Comparison of ENCODE assay signal across 8 cellular contexts in the genomic region with DNA sequence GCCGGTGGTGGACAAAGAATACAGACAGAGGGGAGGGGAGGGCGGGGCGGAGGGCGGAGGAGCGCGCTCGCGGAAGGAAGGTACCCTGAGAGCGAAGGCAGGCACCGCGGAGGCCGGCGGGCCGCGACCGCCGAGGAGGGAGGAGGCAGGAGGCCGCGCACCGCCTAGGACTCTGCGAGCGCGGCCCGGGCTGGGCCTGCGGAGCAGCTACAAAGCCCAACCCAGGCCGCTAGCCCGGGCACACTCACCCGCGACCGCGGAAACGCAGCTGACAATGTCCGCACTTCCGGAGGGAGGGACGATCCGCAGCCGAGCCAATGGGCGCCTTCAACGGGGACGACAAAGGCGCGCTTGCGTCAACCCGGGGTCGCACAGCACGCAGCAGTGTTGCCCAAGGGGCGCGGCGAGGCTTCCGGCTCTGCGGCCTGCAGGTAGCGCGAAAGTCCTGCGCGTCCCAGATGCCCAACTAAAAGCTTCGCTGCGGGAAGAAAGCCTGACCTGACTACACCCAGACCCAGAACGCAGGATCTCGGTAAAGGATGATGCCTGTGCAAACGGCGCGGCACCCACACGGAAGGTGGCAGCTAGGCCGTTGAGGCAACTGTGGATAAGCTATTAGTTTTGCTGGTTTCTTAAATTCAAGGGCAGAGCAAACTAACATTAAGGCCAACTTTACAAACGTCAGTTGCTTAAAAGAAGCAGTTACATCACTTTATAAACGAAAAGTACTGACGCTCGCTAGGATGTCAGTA. TPM values are rescaled to one million over a fixed set of nuclear protein-coding genes. Genes with fewer than 3 reads are reported as not detected.
A peak's percentile ranks its signal among the peaks of the same experiment; 100 is the strongest.
DNase-seq lines count a peak whose midpoint lies in the region; TF ChIP-seq lines count a peak whose summit lies in the region.

C18orf32 (minus strand) TSS at position 276 of the 752 bp plus-strand sequence. CDS start 3,486 bp downstream, outside the sequence.

- H3K4me1 ChIP-seq in ES-I3 (ENCODE audit: insufficient read depth, low read length) (no peaks in the 10 kb centered on the region; the same call in 1 of the 2 replicates), HAP-1 (peaks cover 38% of the 10 kb centered on the region), MM.1S (ENCODE audit: low read length) (peaks cover 31% of the 10 kb centered on the region), neural progenitor cell (peaks cover 35% of the 10 kb centered on the region)

- H2AFZ ChIP-seq in MM.1S (ENCODE audit: low read length) (peak within 1 kb of the TSS; percentile 52), neural progenitor cell (replicated peaks) (no peak within 1 kb of the TSS)

- TF ChIP-seq CTCF in MM.1S (IDR thresholded peaks at IDR 0.05; ENCODE audit: low read length) (no peak), foreskin fibroblast (IDR thresholded peaks at IDR 0.05; ENCODE audit: low read depth, low read length) (no peak), neural progenitor cell (IDR thresholded peaks at IDR 0.05) (no peak)

- H3K9ac ChIP-seq in ES-I3 (ENCODE audit: low read depth, low read length) = peak within 1 kb of the TSS; percentile 90
- peak within 1 kb of the TSS; percentile 56 for H3K9ac ChIP-seq in MM.1S (ENCODE audit: low read length)
- peak within 1 kb of the TSS; percentile 62 for H3K9ac ChIP-seq in neural progenitor cell

- no peaks in the 10 kb centered on the region for H3K9me3 Mint-ChIP-seq in neural progenitor cell

- H3K36me3 ChIP-seq in ES-I3 (ENCODE audit: insufficient read depth, low read length) (peaks cover 31% of the 10 kb centered on the region), HAP-1 (replicated peaks) (peaks cover 60% of the 10 kb centered on the region), MM.1S (replicated peaks; ENCODE audit: insufficient read depth, low read length) (peaks cover 22% of the 10 kb centered on the region), neural progenitor cell (peaks cover 22% of the 10 kb centered on the region)

- H3K27ac ChIP-seq in MM.1S (ENCODE audit: low read length) (peak within 1 kb of the TSS; percentile 85), neural progenitor cell (peak within 1 kb of the TSS; percentile 77)

- H3K9me2 ChIP-seq in MM.1S (replicated peaks; ENCODE audit: insufficient read depth, low read length) = no peaks in the 10 kb centered on the region

- peaks cover 9% of the 10 kb centered on the region; the same call in 1 of the 2 replicates for H4K20me1 ChIP-seq in MM.1S (ENCODE audit: insufficient read depth, low read length)
- peaks cover 52% of the 10 kb centered on the region for H4K20me1 ChIP-seq in neural progenitor cell (ENCODE audit: low read depth)

- DNase-seq in HAP-1 (ENCODE audit: low spot score in 2 of 2) (peak; percentile 92 to 97), MM.1S (peak; percentile 97), SIG-M5 (lab: John Stamatoyannopoulos, UW) (peak; percentile 61), activated gamma-delta T cell (lab: John Stamatoyannopoulos, UW) (peak; percentile 93), foreskin fibroblast (peak; percentile 95 to 98), neural progenitor cell (ENCODE audit: low spot score) (peak; percentile 95), stromal cell of bone marrow (ENCODE audit: low read depth) (peak; percentile 84)

- H3K79me2 ChIP-seq in MM.1S (ENCODE audit: low read length) (peaks cover 54% of the 10 kb centered on the region), neural progenitor cell (ENCODE audit: low read depth) (peaks cover 66% of the 10 kb centered on the region)

- H3K4me1 Mint-ChIP-seq in neural progenitor cell = peaks cover 42% of the 10 kb centered on the region

- H3K4me3 Mint-ChIP-seq in neural progenitor cell = peak within 1 kb of the TSS; percentile 96

- H3K4me3 ChIP-seq in HAP-1 (peak within 1 kb of the TSS; percentile 48), MM.1S (ENCODE audit: low read length) (peak within 1 kb of the TSS; percentile 73), foreskin fibroblast (ENCODE audit: low read depth in 1 of 2, low read length in 2 of 2) (peak within 1 kb of the TSS; percentile 79 to 85), neural progenitor cell (peak within 1 kb of the TSS; percentile 83)

- H3K27me3 ChIP-seq in HAP-1 (ENCODE audit: low read depth) (0 out of 2 replicates have a peak, but pooled peaks cover 2% of the 10 kb centered on the region), MM.1S (replicated peaks; ENCODE audit: insufficient read depth, low read length) (no peaks in the 10 kb centered on the region), neural progenitor cell (no peaks in the 10 kb centered on the region)

- no peaks in the 10 kb centered on the region for H3K9me3 ChIP-seq in ES-I3 (ENCODE audit: control insufficient read depth, insufficient read depth, low read length)
- H3K9me3 ChIP-seq in HAP-1 = no peaks in the 10 kb centered on the region
- H3K9me3 ChIP-seq in MM.1S (replicated peaks; ENCODE audit: insufficient read depth, low read length) = no peaks in the 10 kb centered on the region
- H3K9me3 ChIP-seq in neural progenitor cell (ENCODE audit: low read depth) = no peaks in the 10 kb centered on the region

- H3F3A ChIP-seq in MM.1S (ENCODE audit: insufficient read depth, low read length) (peaks cover 55% of the 10 kb centered on the region), neural progenitor cell (ENCODE audit: low read depth) (peaks cover 58% of the 10 kb centered on the region)

- peaks cover 36% of the 10 kb centered on the region for H3K36me3 Mint-ChIP-seq in neural progenitor cell

- in situ Hi-C loops in HAP-1 (cut with MboI; ENCODE audit: low sequenced_read_pairs) = no loop called here

- H3K4me2 ChIP-seq in MM.1S (ENCODE audit: low read depth, low read length) (peak within 1 kb of the TSS; percentile 53), neural progenitor cell (peak within 1 kb of the TSS; percentile 90)

- peak within 1 kb of the TSS; percentile 90 for H3K27ac Mint-ChIP-seq in neural progenitor cell

- H3K27me3 Mint-ChIP-seq in neural progenitor cell (ENCODE audit: insufficient read depth, low read depth) = peaks cover 3% of the 10 kb centered on the region

RNA-seq across cellular contexts. Expression of gene C18orf32, which starts in this region (rescaled TPM):
- 41.2 and 72.4 TPM in 2 replicates for total RNA-seq in neural progenitor cell (ENCODE audit: low replicate concordance)

Comparison
In these comparisons a context has a peak if more than half of its experiments do, and no peak if none do; other contexts are left out.
1. Peak in every context shown above with its lines: DNase-seq, H3K4me3 ChIP-seq and H3K27ac ChIP-seq.